9 cellular contexts compared by ENCODE assay signal in the genomic region with DNA sequence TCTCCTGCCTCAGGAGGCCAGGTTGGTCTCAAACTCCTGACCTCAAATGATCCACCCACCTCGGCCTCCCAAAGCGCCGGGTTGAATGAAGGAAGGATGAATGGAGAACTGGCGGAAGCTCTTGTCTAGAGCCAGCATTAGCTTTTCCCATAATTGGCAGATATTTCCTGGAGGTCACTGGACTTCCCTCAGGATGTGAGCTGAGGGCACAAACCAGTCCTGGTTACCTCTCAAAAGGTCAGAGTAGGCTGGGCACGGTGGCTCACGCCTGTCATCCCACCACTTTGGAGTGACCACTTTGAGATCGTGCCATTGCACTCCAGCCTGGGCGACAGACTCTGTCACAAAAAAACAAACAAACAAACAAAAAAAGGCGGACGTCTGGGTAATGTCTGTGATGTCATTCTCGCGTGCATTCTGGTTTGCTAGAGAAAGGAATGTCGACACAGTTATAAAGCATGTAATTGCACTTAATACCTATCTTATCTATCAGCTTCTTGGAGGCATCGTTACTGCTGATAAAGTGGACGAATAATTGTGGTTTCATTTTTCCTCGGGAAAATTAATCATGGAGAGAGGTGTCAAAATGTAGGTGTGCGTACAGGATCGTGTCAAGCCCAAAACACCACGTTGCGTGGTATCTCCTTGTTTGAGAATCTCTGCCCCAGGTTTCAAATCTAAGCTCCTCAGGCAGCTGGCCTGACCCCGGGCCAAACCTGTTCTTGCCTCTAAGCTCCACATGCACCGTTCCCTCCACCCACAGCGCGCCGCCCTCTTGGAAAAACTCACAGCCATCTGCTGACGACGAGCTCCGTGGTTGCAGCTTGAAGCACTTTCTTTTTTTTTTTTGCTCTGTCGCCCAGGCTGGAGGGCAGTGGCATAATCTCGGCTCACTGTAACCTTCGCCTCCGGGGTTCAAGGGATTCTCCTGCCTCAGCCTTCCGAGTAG. TPM values are rescaled to one million over a fixed set of nuclear protein-coding genes. Genes with fewer than 3 reads are reported as not detected.
DNase-seq lines count a peak whose midpoint lies in the region; ATAC-seq, FAIRE-seq and TF ChIP-seq lines count a peak whose summit lies in the region.
"Had no signal": no experiment of that assay in that cellular context is flagged by ENCODE, and none has a peak within 500 bp of the region (broad histone marks: within the 10 kb centered on the region; RNA-seq: fewer than 3 reads in every experiment).

No MANE protein-coding gene starts in this region.

- FAIRE-seq in A549 (lab: Jason Lieb, UNC), result no peak

- intact Hi-C loops in right cardiac atrium (cut with DNase I), result no loop called here

- TF ChIP-seq POLR2A in A549 (IDR thresholded peaks at IDR 0.05; ENCODE audit: low read length), result no peak

- TF ChIP-seq CTCF in A549 (IDR thresholded peaks at IDR 0.05), result no peak

- no peak overlapping the region for H3K27ac Mint-ChIP-seq in T-helper 2 cell treated with Interferon-gamma antibody and Interleukin-4, amounts not matched to agents 5 μg/mL and 100 μg/mL, for 36 hours

- ATAC-seq in A549 (no peak), right cardiac atrium (peak in 1 of 2 donors; percentile 24)

- H3K36me3 Mint-ChIP-seq in T-helper 2 cell treated with Interferon-gamma antibody and Interleukin-4, amounts not matched to agents 5 μg/mL and 100 μg/mL, for 36 hours (ENCODE audit: low read depth), result peaks cover 6% of the 10 kb centered on the region

- POLR2A ChIA-PET in A549 (lab: Yijun Ruan, JAX), result no interaction called here

- TF ChIP-seq EP300 in A549 (IDR thresholded peaks at IDR 0.05), result no peak

- no peaks in the 10 kb centered on the region for H3K9me3 Mint-ChIP-seq in T-helper 2 cell treated with Interferon-gamma antibody and Interleukin-4, amounts not matched to agents 5 μg/mL and 100 μg/mL, for 36 hours

- 92% methylated on average over 33 of the region's 33 CpGs for WGBS in A549 (ENCODE audit: missing lambda C conversion rate)
- 60% methylated on average over 33 of the region's 33 CpGs for WGBS in right cardiac atrium

- no peak for TF ChIP-seq RAD21 in A549 (conservative IDR thresholded peaks at IDR 0.05 in 1 of 2, IDR thresholded peaks at IDR 0.05 in 1 of 2)

- no peak overlapping the region for H3K27ac ChIP-seq in A549
- peak overlapping the region; percentile 44 for H3K27ac ChIP-seq in right cardiac atrium (ENCODE audit: low read length)
- H3K27ac ChIP-seq: thoracic aorta had no signal

- H3K27me3 ChIP-seq in right cardiac atrium (ENCODE audit: control insufficient read depth, insufficient read depth), result no peaks in the 10 kb centered on the region

- H3K27me3 Mint-ChIP-seq in T-helper 2 cell treated with Interferon-gamma antibody and Interleukin-4, amounts not matched to agents 5 μg/mL and 100 μg/mL, for 36 hours (ENCODE audit: low read depth), result peaks cover 36% of the 10 kb centered on the region

- no peak overlapping the region for H3K4me2 ChIP-seq in A549

- H3K4me1 ChIP-seq in A549 (peaks cover 11% of the 10 kb centered on the region), right cardiac atrium (ENCODE audit: control insufficient read depth, insufficient read depth, low read length) (peaks cover 2% of the 10 kb centered on the region)

- CTCF ChIA-PET in A549 (lab: Yijun Ruan, JAX), result interaction anchor here (0.6 to 3.6 kb wide), 11 partner anchors 9 to 169 kb away, joined by 3 to 17 read pairs (median 3); a partner anchor contains a TSS

- H3K4me3 ChIP-seq in A549 (no peak overlapping the region), right cardiac atrium (ENCODE audit: low read length) (no peak overlapping the region)
- H3K4me3 ChIP-seq: thoracic aorta had no signal

- peak overlapping the region; percentile 56 for H3K4me3 Mint-ChIP-seq in T-helper 2 cell treated with Interferon-gamma antibody and Interleukin-4, amounts not matched to agents 5 μg/mL and 100 μg/mL, for 36 hours

- no peak for DNase-seq in A549 (ENCODE audit: low read depth in 1 of 2, low spot score in 1 of 2)
- peak; percentile 25 for DNase-seq in DMS53 treated with DMSO at 0.1 percent for 48 hours (lab: John Stamatoyannopoulos, UW; ENCODE audit: unreplicated experiment)
- DNase-seq in T-helper 2 cell treated with Interferon-gamma antibody and Interleukin-4, amounts not matched to agents 5 μg/mL and 100 μg/mL, for 36 hours (ENCODE audit: low spot score), result no peak
- peak; percentile 51 to 79 (median 76) for DNase-seq in right cardiac atrium
- DNase-seq in effector CD4-positive, alpha-beta T cell, result no peak
- DNase-seq in DMS114 treated with DMSO at 0.1 percent for 48 hours (lab: John Stamatoyannopoulos, UW; ENCODE audit: unreplicated experiment), result no peak
- DNase-seq in SKM-1 (lab: John Stamatoyannopoulos, UW; ENCODE audit: unreplicated experiment), result no peak
- no peak for DNase-seq in activated gamma-delta T cell treated with Interleukin-2 at 50 U/mL for 16 hours

- peaks cover 17% of the 10 kb centered on the region for H3K4me1 Mint-ChIP-seq in T-helper 2 cell treated with Interferon-gamma antibody and Interleukin-4, amounts not matched to agents 5 μg/mL and 100 μg/mL, for 36 hours (ENCODE audit: low read depth)

- H3K9me3 ChIP-seq in A549 (no peaks in the 10 kb centered on the region), right cardiac atrium (ENCODE audit: control insufficient read depth, low read length) (no peaks in the 10 kb centered on the region)
- H3K9me3 ChIP-seq: thoracic aorta had no signal

TF ChIP-seq in A549, 52 proteins besides CTCF, POLR2A, EP300 and RAD21:
- TF ChIP-seq, protein P1, sequence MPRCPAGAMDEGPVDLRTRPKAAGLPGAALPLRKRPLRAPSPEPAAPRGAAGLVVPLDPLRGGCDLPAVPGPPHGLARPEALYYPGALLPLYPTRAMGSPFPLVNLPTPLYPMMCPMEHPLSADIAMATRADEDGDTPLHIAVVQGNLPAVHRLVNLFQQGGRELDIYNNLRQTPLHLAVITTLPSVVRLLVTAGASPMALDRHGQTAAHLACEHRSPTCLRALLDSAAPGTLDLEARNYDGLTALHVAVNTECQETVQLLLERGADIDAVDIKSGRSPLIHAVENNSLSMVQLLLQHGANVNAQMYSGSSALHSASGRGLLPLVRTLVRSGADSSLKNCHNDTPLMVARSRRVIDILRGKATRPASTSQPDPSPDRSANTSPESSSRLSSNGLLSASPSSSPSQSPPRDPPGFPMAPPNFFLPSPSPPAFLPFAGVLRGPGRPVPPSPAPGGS (IDR thresholded peaks at IDR 0.05), result 0 out of 3 replicates have a peak, but pooled peaks have one; percentile 1
- TF ChIP-seq MAFK (IDR thresholded peaks at IDR 0.05; ENCODE audit: partially characterized antibody), result no peak

RNA-seq across cellular contexts. Expression of a gene that starts 6.4 kb away (rescaled TPM):
- polyA plus RNA-seq in A549 (2011; rRNA removed) (117 and 124 TPM in 2 replicates), A549 (2017; fragmentation: RNase III; extraction: RNeasy Plus Mini Kit Qiagen cat#74134 plus additional on column Dnase treatment) (73.1 to 76.5 TPM (median 75.1 TPM) in 3 replicates), right cardiac atrium (21.3 TPM)
- polyA plus RNA-seq in A549 (2012; cell fraction: cytosol; rRNA removed), result 53.5 and 59.6 TPM in 2 replicates
- 16.5 and 24.4 TPM in 2 replicates for polyA plus RNA-seq in A549 (2012; cell fraction: nucleus; rRNA removed)
- 59.6 and 77.1 TPM in 2 replicates for polyA minus RNA-seq in A549 (2011; rRNA and poly(A)+ RNA removed)
- 10 to 100 TPM; 33.9 to 44.8 (median 38.9) TPM for total RNA-seq in right cardiac atrium

RNA-seq across cellular contexts. Expression of a gene that starts 30.0 kb away (rescaled TPM):
- 101 and 108 TPM in 2 replicates for polyA plus RNA-seq in A549 (2011; rRNA removed)
- 137 and 142 TPM in 2 replicates for polyA plus RNA-seq in A549 (2012; cell fraction: cytosol; rRNA removed)
- 175 and 218 TPM in 2 replicates for polyA plus RNA-seq in A549 (2012; cell fraction: nucleus; rRNA removed)
- 120 to 127 TPM (median 123 TPM) in 3 replicates for polyA plus RNA-seq in A549 (2017; fragmentation: RNase III; extraction: RNeasy Plus Mini Kit Qiagen cat#74134 plus additional on column Dnase treatment)
- polyA minus RNA-seq in A549 (2011; rRNA and poly(A)+ RNA removed), result 357 and 380 TPM in 2 replicates
- total RNA-seq in right cardiac atrium, result 100 to 1,000 TPM; 149 to 185 (median 180) TPM
- polyA plus RNA-seq in right cardiac atrium, result 78.9 TPM

RNA-seq across cellular contexts. Expression of a gene that starts 54.0 kb away (rescaled TPM):
- polyA plus RNA-seq in A549 (2011; rRNA removed) (30.8 and 41.8 TPM in 2 replicates), A549 (2017; fragmentation: RNase III; extraction: RNeasy Plus Mini Kit Qiagen cat#74134 plus additional on column Dnase treatment) (23.6 to 24.5 TPM (median 24.3 TPM) in 3 replicates), right cardiac atrium (21.4 TPM)
- polyA plus RNA-seq in A549 (2012; cell fraction: cytosol; rRNA removed), result 22.4 and 26.4 TPM in 2 replicates
- 41.4 and 43.0 TPM in 2 replicates for polyA plus RNA-seq in A549 (2012; cell fraction: nucleus; rRNA removed)
- 58.4 and 65.5 TPM in 2 replicates for polyA minus RNA-seq in A549 (2011; rRNA and poly(A)+ RNA removed)
- total RNA-seq in right cardiac atrium, result 10 to 100 TPM; 28.7 to 34.7 (median 32.4) TPM

Comparison
In these comparisons a context has a peak if more than half of its experiments do, and no peak if none do; other contexts are left out.
1. DNase-seq: peak in DMS53 treated with DMSO at 0.1 percent for 48 hours (single experiment) and right cardiac atrium (3 of 3); none in A549 (0 of 2), T-helper 2 cell treated with Interferon-gamma antibody and Interleukin-4, amounts not matched to agents 5 μg/mL and 100 μg/mL, for 36 hours (single experiment), effector CD4-positive, alpha-beta T cell (single experiment), DMS114 treated with DMSO at 0.1 percent for 48 hours (single experiment), SKM-1 (single experiment) and activated gamma-delta T cell treated with Interleukin-2 at 50 U/mL for 16 hours (single experiment).